ENCODE assay signal across 11 cellular contexts in genomic region chr1:27637052-27637451, GRCh38. TPM values are rescaled to one million over a fixed set of nuclear protein-coding genes. Genes with fewer than 3 reads are reported as not detected.
A peak's percentile ranks its signal among the peaks of the same experiment; 100 is the strongest.
DNase-seq lines count a peak whose midpoint lies in the region; ATAC-seq lines count a peak whose summit lies in the region.
"Had no signal": no experiment of that assay in that cellular context is flagged by ENCODE, and none has a peak within 500 bp of the region (broad histone marks: within the 10 kb centered on the region; RNA-seq: fewer than 3 reads in every experiment).

No MANE protein-coding gene starts in this region.

- no peak overlapping the region for H3K4me3 ChIP-seq in CD8-positive, alpha-beta memory T cell (ENCODE audit: low read length)

- CTCF ChIA-PET in CD8-positive, alpha-beta memory T cell (lab: Charles Lee): interaction anchor here (1.9 kb wide), 1 partner anchor 20 kb away, joined by 6 read pairs; no protein-coding TSS in a partner anchor

- H3K27me3 Mint-ChIP-seq in CD8-positive, alpha-beta memory T cell: no peaks in the 10 kb centered on the region
- no peaks in the 10 kb centered on the region for H3K27me3 Mint-ChIP-seq in naive thymus-derived CD8-positive, alpha-beta T cell

- peaks cover 38% of the 10 kb centered on the region for H3K4me1 ChIP-seq in CD8-positive, alpha-beta memory T cell (ENCODE audit: insufficient read depth, low read length)

- peaks cover 35 to 56% (median 40%) of the 10 kb centered on the region in 3 donors for H3K4me1 Mint-ChIP-seq in CD8-positive, alpha-beta memory T cell
- peaks cover 22 to 64% (median 52%) of the 10 kb centered on the region in 4 donors for H3K4me1 Mint-ChIP-seq in naive thymus-derived CD8-positive, alpha-beta T cell

- POLR2A ChIA-PET in CD8-positive, alpha-beta memory T cell (lab: Charles Lee): no interaction called here
- POLR2A ChIA-PET in naive thymus-derived CD8-positive, alpha-beta T cell (lab: Charles Lee): interaction anchor here (0.6 to 0.7 kb wide), 2 partner anchors 25 to 114 kb away, joined by 3 to 4 read pairs; no protein-coding TSS in a partner anchor

- no peaks in the 10 kb centered on the region for H3K27me3 ChIP-seq in CD8-positive, alpha-beta memory T cell (ENCODE audit: insufficient read depth, low read length, poor library complexity, severe bottlenecking)

- no peaks in the 10 kb centered on the region for H3K36me3 ChIP-seq in CD8-positive, alpha-beta memory T cell (ENCODE audit: insufficient read depth, low read length)

- no peak overlapping the region for H3K4me3 Mint-ChIP-seq in CD8-positive, alpha-beta memory T cell
- H3K4me3 Mint-ChIP-seq in naive thymus-derived CD8-positive, alpha-beta T cell: peak overlapping the region in 1 of 10 donors; percentile 68
- H3K4me3 Mint-ChIP-seq: neural crest cell had no signal

- H3K27ac ChIP-seq in CD8-positive, alpha-beta memory T cell (ENCODE audit: low read depth, low read length): no peak overlapping the region

- no peaks in the 10 kb centered on the region for H3K36me3 Mint-ChIP-seq in CD8-positive, alpha-beta memory T cell
- no peaks in the 10 kb centered on the region for H3K36me3 Mint-ChIP-seq in naive thymus-derived CD8-positive, alpha-beta T cell

- peak; percentile 48 for ATAC-seq in GM19023 (IDR thresholded peaks at IDR 0.05; ENCODE audit: unreplicated experiment)
- ATAC-seq in naive thymus-derived CD8-positive, alpha-beta T cell: peak; percentile 57
- no peak for ATAC-seq in HG02885 (IDR thresholded peaks at IDR 0.05; ENCODE audit: poor library complexity, unreplicated experiment)
- ATAC-seq in HG03095 (IDR thresholded peaks at IDR 0.05; ENCODE audit: unreplicated experiment): no peak

- no peaks in the 10 kb centered on the region for H3K9me3 Mint-ChIP-seq in CD8-positive, alpha-beta memory T cell
- H3K9me3 Mint-ChIP-seq in naive thymus-derived CD8-positive, alpha-beta T cell: no peaks in the 10 kb centered on the region
- H3K9me3 Mint-ChIP-seq: neural crest cell had no signal

- no peak for DNase-seq in CD8-positive, alpha-beta memory T cell
- DNase-seq in activated CD8-positive, alpha-beta memory T cell treated with anti-CD3 and anti-CD28 coated beads, Interleukin-2, amount 50 U/mL, for 4 hours: peak; percentile 45
- no peak for DNase-seq in naive thymus-derived CD8-positive, alpha-beta T cell
- DNase-seq in HK-2 (ENCODE audit: unreplicated experiment) (no peak), cerebellum (ENCODE audit: low spot score) (no peak)
- DNase-seq: NCI-H2171 treated with DMSO at 0.1 percent for 48 hours, SHP77 treated with DMSO at 0.1 percent for 48 hours had no signal

- H3K27ac Mint-ChIP-seq in CD8-positive, alpha-beta memory T cell: peak overlapping the region; percentile 11 to 94 (median 72)
- H3K27ac Mint-ChIP-seq in naive thymus-derived CD8-positive, alpha-beta T cell: peak overlapping the region in 8 of 10 donors; percentile 16 to 95 (median 82)

- H3K9me3 ChIP-seq in CD8-positive, alpha-beta memory T cell (ENCODE audit: low read length): no peaks in the 10 kb centered on the region

RNA-seq across cellular contexts. Expression of gene FGR, which starts 2.1 kb away (rescaled TPM):
- total RNA-seq in CD8-positive, alpha-beta memory T cell: 1 to 10 TPM; 1.6 to 1.8 TPM
- polyA plus RNA-seq in CD8-positive, alpha-beta memory T cell: 49.6 TPM
- total RNA-seq in naive thymus-derived CD8-positive, alpha-beta T cell: 1 to 10 TPM; 2.0 to 2.3 TPM
- 10 to 100 TPM in 1 of 3 donors, 1 to 10 TPM in 2; 1.8 to 69.5 (median 3.3) TPM for polyA plus RNA-seq in naive thymus-derived CD8-positive, alpha-beta T cell
- total RNA-seq in cerebellum: 1.9 TPM
- total RNA-seq: neural crest cell had no signal

RNA-seq across cellular contexts. Expression of gene AHDC1, which starts 33.1 kb away (rescaled TPM):
- total RNA-seq in CD8-positive, alpha-beta memory T cell: 10 to 100 TPM; 11.5 TPM
- polyA plus RNA-seq in CD8-positive, alpha-beta memory T cell: 1.9 TPM
- 10 to 100 TPM; 19.6 to 24.7 TPM for total RNA-seq in naive thymus-derived CD8-positive, alpha-beta T cell
- polyA plus RNA-seq in naive thymus-derived CD8-positive, alpha-beta T cell: 1 to 10 TPM in 2 of 3 donors, under 1 TPM in 1; 0.57 to 2.4 (median 1.0) TPM
- total RNA-seq in cerebellum: 26.5 TPM

RNA-seq across cellular contexts. Expression of gene IFI6, which starts 34.9 kb away (rescaled TPM):
- total RNA-seq in CD8-positive, alpha-beta memory T cell: 10 to 100 TPM; 10.7 to 12.3 TPM
- 161 TPM for polyA plus RNA-seq in CD8-positive, alpha-beta memory T cell
- total RNA-seq in naive thymus-derived CD8-positive, alpha-beta T cell: 10 to 100 TPM; 23.3 to 24.5 TPM
- polyA plus RNA-seq in naive thymus-derived CD8-positive, alpha-beta T cell: 100 to 1,000 TPM; 145 to 171 (median 146) TPM
- 12.8 TPM for total RNA-seq in cerebellum

Comparison
In these comparisons a context has a peak if more than half of its experiments do, and no peak if none do; other contexts are left out.
1. ATAC-seq: peak in GM19023 (single experiment) and naive thymus-derived CD8-positive, alpha-beta T cell (2 of 2); none in HG02885 (single experiment) and HG03095 (single experiment).